Comparison of ENCODE assay signal across 8 cellular contexts in genomic region chr5:150412319-150413175, GRCh38. TPM values are rescaled to one million over a fixed set of nuclear protein-coding genes. Genes with fewer than 3 reads are reported as not detected.
A peak's percentile ranks its signal among the peaks of the same experiment; 100 is the strongest.
DNase-seq lines count a peak whose midpoint lies in the region; ATAC-seq and TF ChIP-seq lines count a peak whose summit lies in the region.

Gene CD74 (minus strand): TSS chr5:150412910. CDS start chr5:150412749, 161 bp downstream.

- no peaks in the 10 kb centered on the region for H3K27me3 Mint-ChIP-seq in activated naive CD4-positive, alpha-beta T cell treated with anti-CD3 and anti-CD28 coated beads, Interleukin-2, amount 50 U/mL, for 24 hours

- H3K9me3 Mint-ChIP-seq in activated naive CD4-positive, alpha-beta T cell treated with anti-CD3 and anti-CD28 coated beads, Interleukin-2, amount 50 U/mL, for 24 hours: no peaks in the 10 kb centered on the region

- H3K4me1 ChIP-seq in urinary bladder (ENCODE audit: insufficient read depth): no peaks in the 10 kb centered on the region

- H3K36me3 ChIP-seq in urinary bladder (ENCODE audit: insufficient read depth): no peaks in the 10 kb centered on the region

- ATAC-seq in GM18873 (IDR thresholded peaks at IDR 0.05; ENCODE audit: low FRiP score, unreplicated experiment): peak; percentile 69
- ATAC-seq in HG03103 (IDR thresholded peaks at IDR 0.05; ENCODE audit: low read depth, unreplicated experiment): peak; percentile 63
- ATAC-seq in SK-N-SH treated with all-trans-retinoic acid at 6 μM for 48 hours: peak; percentile 36; the same call in 2 of the 3 replicates
- ATAC-seq in left cardiac atrium: peak; percentile 74 to 75

- intact Hi-C loops in left cardiac atrium (cut with DNase I): no loop called here

- peak within 1 kb of the TSS; percentile 28 for H3K4me3 ChIP-seq in urinary bladder (ENCODE audit: low read depth, low read length)

- peak within 1 kb of the TSS; percentile 96 for H3K27ac Mint-ChIP-seq in activated naive CD4-positive, alpha-beta T cell treated with anti-CD3 and anti-CD28 coated beads, Interleukin-2, amount 50 U/mL, for 24 hours

- peak within 1 kb of the TSS; percentile 96 for H3K4me3 Mint-ChIP-seq in activated naive CD4-positive, alpha-beta T cell treated with anti-CD3 and anti-CD28 coated beads, Interleukin-2, amount 50 U/mL, for 24 hours

- peak within 1 kb of the TSS; percentile 34 for H3K27ac ChIP-seq in urinary bladder (ENCODE audit: low read depth)

- H3K4me1 Mint-ChIP-seq in activated naive CD4-positive, alpha-beta T cell treated with anti-CD3 and anti-CD28 coated beads, Interleukin-2, amount 50 U/mL, for 24 hours: peaks cover 42% of the 10 kb centered on the region

- peaks cover 2% of the 10 kb centered on the region for H3K36me3 Mint-ChIP-seq in activated naive CD4-positive, alpha-beta T cell treated with anti-CD3 and anti-CD28 coated beads, Interleukin-2, amount 50 U/mL, for 24 hours

- 21% methylated on average over 20 of the region's 20 CpGs for WGBS in urinary bladder

- DNase-seq in left cardiac atrium: peak; percentile 84
- peak; percentile 73 for DNase-seq in putamen (ENCODE audit: low spot score)
- no peak for DNase-seq in NCI-H1105 treated with DMSO at 0.1 percent for 48 hours (lab: John Stamatoyannopoulos, UW)

TF ChIP-seq in SK-N-SH treated with all-trans-retinoic acid at 6 μM for 48 hours, 23 proteins besides CTCF, POLR2A, EP300 and RAD21:
- TF ChIP-seq CSRNP3 (CRISPR knock-in tag; IDR thresholded peaks at IDR 0.05): no peak
- no peak for TF ChIP-seq CSDC2 (CRISPR knock-in tag; IDR thresholded peaks at IDR 0.05)
- no peak for TF ChIP-seq TOX (CRISPR knock-in tag; IDR thresholded peaks at IDR 0.05; ENCODE audit: borderline replicate concordance)
- TF ChIP-seq PPARA (CRISPR knock-in tag; IDR thresholded peaks at IDR 0.05; ENCODE audit: borderline replicate concordance): no peak
- no peak for TF ChIP-seq ZNF565 (CRISPR knock-in tag; conservative IDR thresholded peaks at IDR 0.05; ENCODE audit: low read depth)
- TF ChIP-seq ESRRG (CRISPR knock-in tag; IDR thresholded peaks at IDR 0.05): no peak
- TF ChIP-seq ZFP3 (CRISPR knock-in tag; IDR thresholded peaks at IDR 0.05): no peak
- TF ChIP-seq ISL1 (CRISPR knock-in tag; IDR thresholded peaks at IDR 0.05): no peak
- no peak for TF ChIP-seq ARNTL (CRISPR knock-in tag; IDR thresholded peaks at IDR 0.05; ENCODE audit: borderline replicate concordance, low read depth)
- no peak for TF ChIP-seq RARB (CRISPR knock-in tag; IDR thresholded peaks at IDR 0.05)
- TF ChIP-seq ZNF8 (CRISPR knock-in tag; IDR thresholded peaks at IDR 0.05): no peak
- TF ChIP-seq PATZ1 (CRISPR knock-in tag; IDR thresholded peaks at IDR 0.05; ENCODE audit: borderline replicate concordance): no peak
- TF ChIP-seq POU6F1 (CRISPR knock-in tag; IDR thresholded peaks at IDR 0.05; ENCODE audit: borderline replicate concordance, low read depth): no peak
- TF ChIP-seq TSHZ2 (CRISPR knock-in tag; IDR thresholded peaks at IDR 0.05): no peak
- no peak for TF ChIP-seq BACH2 (CRISPR knock-in tag; IDR thresholded peaks at IDR 0.05; ENCODE audit: borderline replicate concordance)
- no peak for TF ChIP-seq ZFP30 (CRISPR knock-in tag; IDR thresholded peaks at IDR 0.05)
- TF ChIP-seq ZNF70 (CRISPR knock-in tag; IDR thresholded peaks at IDR 0.05): no peak
- TF ChIP-seq TCF4 (CRISPR knock-in tag; IDR thresholded peaks at IDR 0.05; ENCODE audit: borderline replicate concordance): no peak
- TF ChIP-seq OSR1 (CRISPR knock-in tag; IDR thresholded peaks at IDR 0.05): no peak

RNA-seq across cellular contexts. Expression of gene CD74, which starts in this region (rescaled TPM):
- 100 to 1,000 TPM; 255 to 433 TPM for total RNA-seq in left cardiac atrium
- total RNA-seq in urinary bladder: 161 TPM
- polyA plus RNA-seq in urinary bladder: 554 TPM
